In genomic region chr7:146172112-146172511, GRCh38 we compare ENCODE assay signal across 1 cellular context.
A peak's percentile ranks its signal among the peaks of the same experiment; 100 is the strongest.
TF ChIP-seq lines count a peak whose summit lies in the region.

No MANE protein-coding gene starts in this region.

TF ChIP-seq in H1, 55 proteins besides CTCF, POLR2A, EP300 and RAD21:
- no peak for TF ChIP-seq ATF3 (IDR thresholded peaks at IDR 0.05; ENCODE audit: insufficient read depth, low read depth, low read length)
- no peak for TF ChIP-seq KDM5A (IDR thresholded peaks at IDR 0.05; ENCODE audit: low read length)
- no peak for TF ChIP-seq BACH1 (IDR thresholded peaks at IDR 0.05; ENCODE audit: low read length)
- TF ChIP-seq SP2 (IDR thresholded peaks at IDR 0.05; ENCODE audit: low read length) = peak; percentile 15; the same call in 1 of the 2 replicates
- no peak for TF ChIP-seq PHF8 (conservative IDR thresholded peaks at IDR 0.05; ENCODE audit: low read depth, low read length)
- TF ChIP-seq CTBP2 (IDR thresholded peaks at IDR 0.05; ENCODE audit: borderline replicate concordance, insufficient read depth, insufficient read length, low read length) = no peak
- TF ChIP-seq CHD2 (IDR thresholded peaks at IDR 0.05; ENCODE audit: low read length) = no peak
